8 cellular contexts compared by ENCODE assay signal in genomic region chr1:16759041-16759493, GRCh38. TPM values are rescaled to one million over a fixed set of nuclear protein-coding genes. Genes with fewer than 3 reads are reported as not detected.
DNase-seq lines count a peak whose midpoint lies in the region; ATAC-seq and TF ChIP-seq lines count a peak whose summit lies in the region.
"Not testable (repeated sequence)": the region's sequence is repeated elsewhere in the genome, so short reads cannot be mapped to it uniquely, and the experiment has no call there.
"Had no signal": no experiment of that assay in that cellular context is flagged by ENCODE, and none has a peak within 500 bp of the region (broad histone marks: within the 10 kb centered on the region; RNA-seq: fewer than 3 reads in every experiment).

No MANE protein-coding gene starts in this region.

- not testable (repeated sequence) for H3K27ac ChIP-seq in HUES64 (ENCODE audit: low read depth, low read length); hepatocyte; lower lobe of right lung
- H3K27ac ChIP-seq in stomach = peak overlapping the region in 1 of 5 donors; percentile 31

- peak; percentile 14 for DNase-seq in activated CD8-positive, alpha-beta T cell treated with anti-CD3 and anti-CD28 coated beads, Interleukin-2, amount 10 ng/mL, durations not matched to agents 7 days and 5 days
- DNase-seq in effector memory CD8-positive, alpha-beta T cell; lower lobe of right lung; omental fat pad (ENCODE audit: low spot score); stomach: not testable (repeated sequence)
- peak; percentile 11 for DNase-seq in hepatocyte (ENCODE audit: low spot score)

- H3K9me2 ChIP-seq in hepatocyte (replicated peaks; ENCODE audit: insufficient read depth) = not testable (repeated sequence)

- not testable (repeated sequence) for H3K9ac ChIP-seq in HUES64 (ENCODE audit: low read depth, low read length)

- not testable (repeated sequence) for H3K4me1 Mint-ChIP-seq in activated CD8-positive, alpha-beta T cell treated with anti-CD3 and anti-CD28 coated beads, Interleukin-2, amount 10 ng/mL, durations not matched to agents 7 days and 5 days (ENCODE audit: low read depth); effector memory CD8-positive, alpha-beta T cell (ENCODE audit: low read depth in 2 of 2)

- not testable (repeated sequence) for H3K36me3 ChIP-seq in HUES64 (ENCODE audit: insufficient read depth, low read length); hepatocyte (replicated peaks; ENCODE audit: insufficient read depth, low read depth); lower lobe of right lung; stomach

- TF ChIP-seq EP300 in stomach (IDR thresholded peaks at IDR 0.05) = not testable (repeated sequence)

- TF ChIP-seq CTCF in hepatocyte (IDR thresholded peaks at IDR 0.05; ENCODE audit: poor library complexity); lower lobe of right lung (IDR thresholded peaks at IDR 0.05); omental fat pad (IDR thresholded peaks at IDR 0.05); stomach (IDR thresholded peaks at IDR 0.05): not testable (repeated sequence)

- ATAC-seq in activated CD8-positive, alpha-beta T cell treated with anti-CD3 and anti-CD28 coated beads, Interleukin-2, amount 10 ng/mL, durations not matched to agents 7 days and 5 days = not testable (repeated sequence)
- peak; percentile 20 for ATAC-seq in effector memory CD8-positive, alpha-beta T cell (replicated peaks)
- ATAC-seq in lower lobe of right lung = peak; percentile 20 to 38
- peak; percentile 19 for ATAC-seq in omental fat pad (ENCODE audit: low FRiP score)

- H4K20me1 ChIP-seq in hepatocyte (ENCODE audit: insufficient read depth, poor library complexity, severe bottlenecking) = not testable (repeated sequence)

- CTCF ChIA-PET in activated CD8-positive, alpha-beta T cell treated with anti-CD3 and anti-CD28 coated beads, Interleukin-2, amount 10 ng/mL, durations not matched to agents 7 days and 5 days (lab: Charles Lee) = not testable (repeated sequence)

- intact Hi-C loops in lower lobe of right lung (cut with DNase I); stomach (cut with DNase I; ENCODE audit: low total_unique reads): not testable (repeated sequence)

- H3K27ac Mint-ChIP-seq in activated CD8-positive, alpha-beta T cell treated with anti-CD3 and anti-CD28 coated beads, Interleukin-2, amount 10 ng/mL, durations not matched to agents 7 days and 5 days; effector memory CD8-positive, alpha-beta T cell: not testable (repeated sequence)

- not testable (repeated sequence) for H3K27me3 ChIP-seq in HUES64 (ENCODE audit: insufficient read depth, low read length); hepatocyte; lower lobe of right lung (ENCODE audit: low read depth)
- H3K27me3 ChIP-seq in stomach = peaks cover 0 to 18% (median 5%) of the 10 kb centered on the region in 3 donors

- TF ChIP-seq POLR2A in stomach (IDR thresholded peaks at IDR 0.05) = not testable (repeated sequence)

- H3K4me2 ChIP-seq in hepatocyte = peak overlapping the region; percentile 46

- not testable (repeated sequence) for H3K9me3 Mint-ChIP-seq in activated CD8-positive, alpha-beta T cell treated with anti-CD3 and anti-CD28 coated beads, Interleukin-2, amount 10 ng/mL, durations not matched to agents 7 days and 5 days (ENCODE audit: insufficient read depth); effector memory CD8-positive, alpha-beta T cell

- POLR2A ChIA-PET in activated CD8-positive, alpha-beta T cell treated with anti-CD3 and anti-CD28 coated beads, Interleukin-2, amount 10 ng/mL, durations not matched to agents 7 days and 5 days (lab: Charles Lee) = not testable (repeated sequence)

- not testable (repeated sequence) for H3K27me3 Mint-ChIP-seq in activated CD8-positive, alpha-beta T cell treated with anti-CD3 and anti-CD28 coated beads, Interleukin-2, amount 10 ng/mL, durations not matched to agents 7 days and 5 days (ENCODE audit: low read depth); effector memory CD8-positive, alpha-beta T cell

- not testable (repeated sequence) for H3K4me1 ChIP-seq in HUES64 (ENCODE audit: insufficient read depth, low read length); hepatocyte (ENCODE audit: insufficient read depth); lower lobe of right lung; stomach

- 80% methylated on average over 37 of the region's 40 CpGs for WGBS in HUES64
- WGBS in hepatocyte (ENCODE audit: low lambda C conversion rate, missing lambda C conversion rate) = 63% methylated on average over 40 of the region's 40 CpGs
- WGBS in stomach, 5 donors = 23 to 42% (median 26%) methylated on average over 20 to 40 of the region's 40 CpGs

- H2AFZ ChIP-seq in hepatocyte = not testable (repeated sequence)

- not testable (repeated sequence) for H3K79me2 ChIP-seq in hepatocyte

- H3K4me3 ChIP-seq in HUES64 (ENCODE audit: low read length) = peak overlapping the region; percentile 27
- not testable (repeated sequence) for H3K4me3 ChIP-seq in hepatocyte
- H3K4me3 ChIP-seq in lower lobe of right lung = peak overlapping the region; percentile 19
- peak overlapping the region in 3 of 4 donors; percentile 11 to 20 (median 19) for H3K4me3 ChIP-seq in stomach

- H3K9me3 ChIP-seq in HUES64 (ENCODE audit: insufficient read depth, low read depth, low read length); hepatocyte (ENCODE audit: low read depth); lower lobe of right lung; stomach: not testable (repeated sequence)

- H3K4me3 Mint-ChIP-seq in activated CD8-positive, alpha-beta T cell treated with anti-CD3 and anti-CD28 coated beads, Interleukin-2, amount 10 ng/mL, durations not matched to agents 7 days and 5 days; effector memory CD8-positive, alpha-beta T cell: not testable (repeated sequence)

- H3K36me3 Mint-ChIP-seq in activated CD8-positive, alpha-beta T cell treated with anti-CD3 and anti-CD28 coated beads, Interleukin-2, amount 10 ng/mL, durations not matched to agents 7 days and 5 days (ENCODE audit: low read depth); effector memory CD8-positive, alpha-beta T cell (ENCODE audit: insufficient read depth): not testable (repeated sequence)

RNA-seq across cellular contexts. Expression of gene RNU1-4, which starts 18.8 kb away (rescaled TPM):
- 27,992 TPM for polyA plus RNA-seq in HUES64 (2013, experiment 1 of 2)
- 20,955 TPM for polyA plus RNA-seq in HUES64 (2013, experiment 2 of 2)
- total RNA-seq in activated CD8-positive, alpha-beta T cell treated with anti-CD3 and anti-CD28 coated beads, Interleukin-2, amount 10 ng/mL, durations not matched to agents 7 days and 5 days = 1,000 to 10,000 TPM; 1,730 to 2,232 TPM
- total RNA-seq in hepatocyte (under 0.01 TPM in 2 replicates), lower lobe of right lung (6,803 TPM), omental fat pad (under 1 TPM; under 0.01 TPM), stomach (1,000 to 10,000 TPM in 1 of 5 donors, under 1 TPM in 4; under 0.01 to 9,966 (median under 0.01) TPM)
- polyA plus RNA-seq in hepatocyte (not detected in 2 replicates), stomach (not detected)
- polyA plus RNA-seq: CD8-positive, alpha-beta memory T cell had no signal
